Comparison of ENCODE assay signal across 24 cellular contexts in the genomic region with DNA sequence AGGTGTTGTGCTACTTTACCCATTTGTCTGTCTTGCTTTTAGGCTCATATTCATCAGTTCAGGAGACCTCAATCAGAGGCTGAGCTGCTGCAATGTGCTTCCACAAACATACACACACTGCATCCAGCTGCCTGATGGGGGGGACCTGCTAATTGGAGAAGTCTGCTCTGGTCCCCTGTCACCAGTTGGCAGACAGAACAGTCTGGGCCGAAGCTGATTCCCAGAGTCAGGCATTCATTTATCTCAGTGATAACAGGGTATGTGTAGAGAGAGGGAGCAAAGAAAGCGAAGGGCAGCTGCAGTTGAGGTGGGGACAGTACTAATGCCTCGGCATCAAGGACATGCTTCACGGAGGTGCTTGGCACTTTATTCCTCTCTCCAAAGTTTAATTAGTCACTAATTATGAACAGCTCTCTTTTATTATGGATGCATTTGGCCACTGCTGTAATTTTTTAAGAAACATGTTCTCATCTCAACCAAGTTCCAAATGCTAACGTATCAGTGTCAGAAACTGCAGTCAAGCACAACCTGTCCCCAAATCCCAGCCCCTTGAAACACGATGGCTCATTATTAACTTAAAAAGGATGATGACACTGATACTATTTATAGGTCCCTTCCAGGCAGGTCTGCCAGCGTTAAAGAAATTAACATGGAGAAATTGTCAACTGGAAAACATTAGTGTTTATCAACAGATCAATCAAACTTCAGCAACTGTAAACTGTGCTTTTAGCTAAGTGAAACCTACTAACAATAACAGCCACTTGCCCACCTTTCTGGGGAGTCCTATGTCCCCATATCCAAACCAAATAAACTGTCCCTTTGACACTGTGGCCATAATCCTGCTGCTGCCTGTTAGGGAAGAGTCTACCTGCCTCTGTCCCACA.
DNase-seq lines count a peak whose midpoint lies in the region; ATAC-seq, FAIRE-seq and TF ChIP-seq lines count a peak whose summit lies in the region.
"Had no signal": no experiment of that assay in that cellular context is flagged by ENCODE, and none has a peak within 500 bp of the region (broad histone marks: within the 10 kb centered on the region; RNA-seq: fewer than 3 reads in every experiment).

No MANE protein-coding gene starts in this region.

- DNase-seq in left ventricle myocardium superior = no peak
- no peak for DNase-seq in left ventricle myocardium inferior
- DNase-seq in NCI-H774 (lab: John Stamatoyannopoulos, UW) = peak; percentile 41
- no peak for DNase-seq in thoracic aorta (ENCODE audit: low spot score)
- DNase-seq in small intestine = no peak
- no peak for DNase-seq in hippocampal formation (lab: John Stamatoyannopoulos, UW)
- DNase-seq in iPS-NIHi11 (ENCODE audit: low spot score) = no peak
- DNase-seq: activated CD4-positive, alpha-beta T cell treated with anti-CD3 and anti-CD28 coated beads, Interleukin-2, amount 10 ng/mL, durations not matched to agents 24 days and 14 days; activated naive CD4-positive, alpha-beta T cell; activated T-cell treated with anti-CD3 and anti-CD28 coated beads, Interleukin-2, amount 50 U/mL, for 72 hours; DMS79; GDM1; H7; NCI-H1092 treated with DMSO at 0.1 percent for 48 hours; NCI-H2171; NCI-H526; sigmoid colon; stimulated activated CD4-positive, alpha-beta T cell treated with anti-CD3 and anti-CD28 coated beads, Interleukin-15, amount 100 ng/mL, for 24 hours; stimulated activated naive CD4-positive, alpha-beta T cell treated with Interleukin-2 at 50 U/mL for 16 hours had no signal

- H3K4me3 ChIP-seq in left ventricle myocardium inferior (no peak overlapping the region), endocrine pancreas (ENCODE audit: control insufficient read depth, insufficient read depth, low read length) (peak overlapping the region; percentile 73), thoracic aorta (peak overlapping the region; percentile 19), small intestine (ENCODE audit: low read depth in 1 of 2, low read length in 2 of 2) (no peak overlapping the region)
- H3K4me3 ChIP-seq: BLaER1, body of pancreas, sigmoid colon had no signal

- H3K27ac ChIP-seq in left ventricle myocardium inferior (replicated peaks) (no peak overlapping the region), thoracic aorta (no peak overlapping the region), small intestine (ENCODE audit: low read depth in 1 of 2, low read length in 1 of 2) (no peak overlapping the region)
- H3K27ac ChIP-seq: BLaER1, body of pancreas, neutrophil, sigmoid colon had no signal

- FAIRE-seq in small intestine (lab: Jason Lieb, UNC) = no peak
- FAIRE-seq: urothelium cell line had no signal

- ATAC-seq in left ventricle myocardium superior (peak; percentile 52), thoracic aorta (ENCODE audit: insufficient number of reproducible peaks, low FRiP score, low read depth) (no peak)
- ATAC-seq: activated T-cell treated with anti-CD3 and anti-CD28 coated beads, Interleukin-2, amount 50 U/mL, for 72 hours; body of pancreas had no signal

- no peaks in the 10 kb centered on the region for H3K27me3 ChIP-seq in left ventricle myocardium inferior (ENCODE audit: low read depth)
- no peaks in the 10 kb centered on the region for H3K27me3 ChIP-seq in endocrine pancreas (ENCODE audit: control insufficient read depth, insufficient read depth, low read length)
- no peaks in the 10 kb centered on the region for H3K27me3 ChIP-seq in thoracic aorta (replicated peaks; ENCODE audit: insufficient read depth)
- H3K27me3 ChIP-seq in small intestine (ENCODE audit: control insufficient read depth in 2 of 2, insufficient read depth in 2 of 2, low read length in 2 of 2) = no peaks in the 10 kb centered on the region
- H3K27me3 ChIP-seq: BLaER1, body of pancreas, neutrophil, sigmoid colon had no signal

- WGBS in small intestine, 3 donors = 41 to 56% (median 44%) methylated on average over 7 of the region's 7 CpGs

- peak overlapping the region; percentile 47 for H3K9ac ChIP-seq in endocrine pancreas (ENCODE audit: control insufficient read depth, insufficient read depth, low read length)
- H3K9ac ChIP-seq: BLaER1 had no signal

- no peak for TF ChIP-seq CTCF in left ventricle myocardium inferior (IDR thresholded peaks at IDR 0.05; ENCODE audit: borderline replicate concordance)
- TF ChIP-seq CTCF in thoracic aorta (IDR thresholded peaks at IDR 0.05) = no peak

- H3K4me1 ChIP-seq in left ventricle myocardium inferior (no peaks in the 10 kb centered on the region), endocrine pancreas (ENCODE audit: control insufficient read depth, insufficient read depth, low read length) (no peaks in the 10 kb centered on the region), thoracic aorta (ENCODE audit: control insufficient read depth in 1 of 2, low read depth in 2 of 2) (no peaks in the 10 kb centered on the region), small intestine (ENCODE audit: control insufficient read depth in 2 of 2, insufficient read depth in 1 of 2, low read depth in 1 of 2, low read length in 1 of 2) (no peaks in the 10 kb centered on the region)
- H3K4me1 ChIP-seq: BLaER1, body of pancreas, sigmoid colon had no signal

- intact Hi-C loops in left ventricle myocardium superior (cut with micrococcal nuclease) = no loop called here
- intact Hi-C loops in left ventricle myocardium inferior (cut with micrococcal nuclease) = no loop called here

- H3K36me3 ChIP-seq in left ventricle myocardium inferior = no peaks in the 10 kb centered on the region
- no peaks in the 10 kb centered on the region for H3K36me3 ChIP-seq in endocrine pancreas (ENCODE audit: control insufficient read depth, insufficient read depth, low read length)
- no peaks in the 10 kb centered on the region for H3K36me3 ChIP-seq in thoracic aorta
- H3K36me3 ChIP-seq in small intestine (ENCODE audit: control insufficient read depth in 2 of 2, insufficient read depth in 2 of 2, low read length in 2 of 2) = no peaks in the 10 kb centered on the region
- H3K36me3 ChIP-seq: BLaER1, neutrophil, sigmoid colon had no signal

- H3K9me3 ChIP-seq in left ventricle myocardium inferior (replicated peaks) (no peaks in the 10 kb centered on the region), endocrine pancreas (ENCODE audit: control insufficient read depth, low read length) (no peaks in the 10 kb centered on the region), thoracic aorta (no peaks in the 10 kb centered on the region), small intestine (ENCODE audit: control insufficient read depth, low read depth) (no peaks in the 10 kb centered on the region)
- H3K9me3 ChIP-seq: BLaER1, body of pancreas, neutrophil, sigmoid colon had no signal

Comparison
In these comparisons a context has a peak if more than half of its experiments do, and no peak if none do; other contexts are left out.
1. H3K4me3 ChIP-seq: peak in endocrine pancreas (single experiment) and thoracic aorta (single experiment); none in left ventricle myocardium inferior (single experiment) and small intestine (0 of 2).